ENCODE assay signal across 1 cellular context in genomic region chr17:28576758-28577465, GRCh38.
TF ChIP-seq lines count a peak whose summit lies in the region.

Gene ALDOC, minus strand, starts transcription at chr17:28576895. Its CDS starts 1,363 bp downstream, at chr17:28575532.

TF ChIP-seq in HepG2, 621 proteins besides CTCF, POLR2A, EP300 and RAD21 (continued from another document and continues in another):
- TF ChIP-seq ZIK1 (CRISPR knock-in tag; IDR thresholded peaks at IDR 0.05; ENCODE audit: borderline replicate concordance, low read depth) (no peak), RFXAP (CRISPR knock-in tag; IDR thresholded peaks at IDR 0.05; ENCODE audit: borderline replicate concordance) (peak; percentile 45; the same call in 1 of the 2 replicates), U2AF1 (optimal IDR thresholded peaks at IDR 0.05; ENCODE audit: low read depth, low read length) (no peak), SP4 (CRISPR knock-in tag; IDR thresholded peaks at IDR 0.05) (peak; percentile 99), GATA4 (IDR thresholded peaks at IDR 0.05; ENCODE audit: borderline replicate concordance, low read depth) (peak; percentile 58; the same call in 1 of the 2 replicates), PREB (CRISPR knock-in tag; IDR thresholded peaks at IDR 0.05) (no peak), BRCA1 (CRISPR knock-in tag; IDR thresholded peaks at IDR 0.05) (no peak), LBX2 (CRISPR knock-in tag; IDR thresholded peaks at IDR 0.05; ENCODE audit: borderline replicate concordance) (no peak), ZNF567 (CRISPR knock-in tag; IDR thresholded peaks at IDR 0.05; ENCODE audit: borderline replicate concordance) (no peak), AGO1 (IDR thresholded peaks at IDR 0.05; ENCODE audit: low read depth, low read length, poor library complexity, severe bottlenecking) (no peak), ZNF280D (CRISPR knock-in tag; IDR thresholded peaks at IDR 0.05) (peak; percentile 44; the same call in 1 of the 2 replicates), ZNF354B (CRISPR knock-in tag; IDR thresholded peaks at IDR 0.05) (no peak), ZNF777 (CRISPR knock-in tag; IDR thresholded peaks at IDR 0.05) (0 out of 2 replicates have a peak, but pooled peaks have one; percentile 22), TOE1 (CRISPR knock-in tag; IDR thresholded peaks at IDR 0.05) (no peak), ZKSCAN1 (IDR thresholded peaks at IDR 0.05; ENCODE audit: low read length) (no peak), ZBTB26 (CRISPR knock-in tag; IDR thresholded peaks at IDR 0.05; ENCODE audit: borderline replicate concordance) (no peak), ZC3H13 (CRISPR knock-in tag; IDR thresholded peaks at IDR 0.05) (peak; percentile 58; the same call in 1 of the 2 replicates), ZBTB39 (CRISPR knock-in tag; IDR thresholded peaks at IDR 0.05) (no peak), FOXP1 (IDR thresholded peaks at IDR 0.05) (no peak), FOXP1 (CRISPR knock-in tag; IDR thresholded peaks at IDR 0.05) (peak; percentile 7; the same call in 1 of the 2 replicates), CENPT (CRISPR knock-in tag; IDR thresholded peaks at IDR 0.05; ENCODE audit: low read depth) (no peak), NCOA1 (CRISPR knock-in tag; IDR thresholded peaks at IDR 0.05) (no peak), ZNF644 (CRISPR knock-in tag; IDR thresholded peaks at IDR 0.05; ENCODE audit: low read depth) (no peak), ZNF20 (CRISPR knock-in tag; IDR thresholded peaks at IDR 0.05) (no peak), HOXA5 (CRISPR knock-in tag; IDR thresholded peaks at IDR 0.05) (no peak; the same call in 1 of the 2 replicates), NKX3-1 (CRISPR knock-in tag; IDR thresholded peaks at IDR 0.05) (peak; percentile 46; the same call in 1 of the 2 replicates), MAX (IDR thresholded peaks at IDR 0.05) (peak; percentile 95), KDM2A (CRISPR knock-in tag; IDR thresholded peaks at IDR 0.05; ENCODE audit: borderline replicate concordance, low read depth) (peak; percentile 77; the same call in 1 of the 2 replicates), ZBTB4 (CRISPR knock-in tag; IDR thresholded peaks at IDR 0.05; ENCODE audit: borderline replicate concordance) (no peak), POLR2AphosphoS5 (IDR thresholded peaks at IDR 0.05; ENCODE audit: low read depth, low read length) (peak; percentile 82), MYPOP (CRISPR knock-in tag; IDR thresholded peaks at IDR 0.05) (no peak), ZNF770 (CRISPR knock-in tag; IDR thresholded peaks at IDR 0.05) (no peak), ZNF713 (CRISPR knock-in tag; IDR thresholded peaks at IDR 0.05) (no peak), HHEX (CRISPR knock-in tag; IDR thresholded peaks at IDR 0.05) (no peak), NFKB2 (CRISPR knock-in tag; IDR thresholded peaks at IDR 0.05; ENCODE audit: borderline replicate concordance) (peak; percentile 54; the same call in 1 of the 2 replicates), SIX1 (CRISPR knock-in tag; IDR thresholded peaks at IDR 0.05; ENCODE audit: borderline replicate concordance) (no peak), ZNF18 (CRISPR knock-in tag; IDR thresholded peaks at IDR 0.05; ENCODE audit: insufficient replicate concordance) (no peak), IRX3 (CRISPR knock-in tag; IDR thresholded peaks at IDR 0.05; ENCODE audit: borderline replicate concordance, low read depth) (no peak), ZNF431 (CRISPR knock-in tag; IDR thresholded peaks at IDR 0.05; ENCODE audit: borderline replicate concordance, low read depth) (0 out of 2 replicates have a peak, but pooled peaks have one; percentile 36), CC2D1A (CRISPR knock-in tag; IDR thresholded peaks at IDR 0.05) (no peak), KLF11 (CRISPR knock-in tag; IDR thresholded peaks at IDR 0.05) (no peak), HOXD1 (CRISPR knock-in tag; IDR thresholded peaks at IDR 0.05) (peak; percentile 66; the same call in 1 of the 2 replicates), ZSCAN9 (CRISPR knock-in tag; IDR thresholded peaks at IDR 0.05; ENCODE audit: borderline replicate concordance) (0 out of 2 replicates have a peak, but pooled peaks have one; percentile 76), SRSF1 (optimal IDR thresholded peaks at IDR 0.05; ENCODE audit: low read depth, low read length) (no peak), ZNF503 (CRISPR knock-in tag; IDR thresholded peaks at IDR 0.05) (no peak), ZNF253 (CRISPR knock-in tag; IDR thresholded peaks at IDR 0.05; ENCODE audit: borderline replicate concordance) (0 out of 2 replicates have a peak, but pooled peaks have one; percentile 42)
